19 cellular contexts compared by ENCODE assay signal in the genomic region with DNA sequence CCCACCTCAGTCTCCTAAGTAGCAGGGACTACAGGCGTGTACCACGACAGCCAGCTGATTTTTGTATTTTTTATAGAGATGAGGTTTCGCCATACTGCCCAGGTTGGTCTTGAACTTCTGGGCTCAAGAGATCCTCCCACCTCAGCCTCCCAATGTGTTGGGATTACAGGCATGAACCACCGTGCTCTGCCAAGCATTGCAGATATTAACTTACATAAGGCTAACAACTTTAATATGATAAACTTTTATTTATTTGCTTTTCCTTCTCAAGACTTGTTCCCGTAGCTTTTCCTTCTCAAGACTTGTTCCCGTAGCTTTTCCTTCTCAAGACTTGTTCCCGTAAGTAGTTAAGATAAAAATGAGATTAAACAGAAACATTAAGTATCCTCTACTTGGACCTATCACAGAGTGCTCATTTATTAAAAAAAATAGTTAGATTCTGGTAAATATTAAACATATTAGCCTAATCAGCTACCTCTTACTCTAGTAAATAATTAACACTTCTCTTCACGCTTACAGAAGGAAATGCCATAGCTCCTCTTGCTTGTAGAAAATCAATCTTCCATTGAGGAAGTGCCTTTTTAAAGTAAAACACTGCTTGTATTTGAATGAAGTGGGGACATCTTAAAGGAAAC.
"Had no signal": no experiment of that assay in that cellular context is flagged by ENCODE, and none has a peak within 500 bp of the region (broad histone marks: within the 10 kb centered on the region; RNA-seq: fewer than 3 reads in every experiment).

No MANE protein-coding gene starts in this region.

- H3K27me3 ChIP-seq: heart right ventricle, right atrium auricular region had no signal

- H3K27ac Mint-ChIP-seq: activated CD4-positive, alpha-beta memory T cell treated with anti-CD3 and anti-CD28 coated beads for 36 hours; activated naive CD8-positive, alpha-beta T cell treated with anti-CD3 and anti-CD28 coated beads for 36 hours; endodermal cell; naive thymus-derived CD4-positive, alpha-beta T cell; T-helper 17 cell had no signal

- H3K4me3 Mint-ChIP-seq: activated CD4-positive, alpha-beta memory T cell treated with anti-CD3 and anti-CD28 coated beads for 36 hours; activated naive CD8-positive, alpha-beta T cell treated with anti-CD3 and anti-CD28 coated beads for 36 hours; endodermal cell; naive thymus-derived CD4-positive, alpha-beta T cell; T-helper 17 cell had no signal

- H3K36me3 Mint-ChIP-seq: activated CD4-positive, alpha-beta memory T cell treated with anti-CD3 and anti-CD28 coated beads for 36 hours; activated naive CD8-positive, alpha-beta T cell treated with anti-CD3 and anti-CD28 coated beads for 36 hours; naive thymus-derived CD4-positive, alpha-beta T cell had no signal

- H3K36me3 ChIP-seq: heart right ventricle, prostate gland, right atrium auricular region had no signal

- H3K4me3 ChIP-seq: coronary artery, heart right ventricle, prostate gland, right atrium auricular region had no signal

- H3K27ac ChIP-seq: coronary artery, epithelial cell of prostate, heart right ventricle, prostate gland, right atrium auricular region had no signal

- ATAC-seq: heart right ventricle; left cardiac atrium; naive thymus-derived CD4-positive, alpha-beta T cell; T-helper 17 cell had no signal

- H3K9me3 ChIP-seq: heart right ventricle, prostate gland, right atrium auricular region had no signal

- H3K4me1 ChIP-seq: heart right ventricle, prostate gland, right atrium auricular region had no signal

- DNase-seq: activated CD4-positive, alpha-beta memory T cell treated with anti-CD3 and anti-CD28 coated beads for 36 hours; activated CD4-positive, alpha-beta T cell treated with anti-CD3 and anti-CD28 coated beads for 4 hours; activated CD4-positive, CD25-positive, alpha-beta regulatory T cell; activated naive CD4-positive, alpha-beta T cell treated with Interleukin-2 at 50 U/mL for 16 hours; activated naive CD8-positive, alpha-beta T cell treated with anti-CD3 and anti-CD28 coated beads for 36 hours; activated T-cell treated with anti-CD3 and anti-CD28 coated beads, Interleukin-2, amount 50 U/mL, for 48 hours; cerebellar nuclear complex; endodermal cell; heart right ventricle; left cardiac atrium; naive thymus-derived CD4-positive, alpha-beta T cell; stimulated activated CD4-positive, alpha-beta T cell treated with anti-CD3 and anti-CD28 coated beads, Interleukin-4, amount 100 ng/mL, for 24 hours; stimulated activated naive CD4-positive, alpha-beta T cell treated with Interleukin-2 at 50 U/mL for 16 hours; SW 1271; T-helper 17 cell had no signal

- H3K4me1 Mint-ChIP-seq: activated naive CD8-positive, alpha-beta T cell treated with anti-CD3 and anti-CD28 coated beads for 36 hours; endodermal cell; naive thymus-derived CD4-positive, alpha-beta T cell; T-helper 17 cell had no signal

- H3K9me3 Mint-ChIP-seq: activated CD4-positive, alpha-beta memory T cell treated with anti-CD3 and anti-CD28 coated beads for 36 hours; endodermal cell had no signal

- H3K27me3 Mint-ChIP-seq: activated CD4-positive, alpha-beta memory T cell treated with anti-CD3 and anti-CD28 coated beads for 36 hours; activated naive CD8-positive, alpha-beta T cell treated with anti-CD3 and anti-CD28 coated beads for 36 hours; T-helper 17 cell had no signal
